In the genomic region with DNA sequence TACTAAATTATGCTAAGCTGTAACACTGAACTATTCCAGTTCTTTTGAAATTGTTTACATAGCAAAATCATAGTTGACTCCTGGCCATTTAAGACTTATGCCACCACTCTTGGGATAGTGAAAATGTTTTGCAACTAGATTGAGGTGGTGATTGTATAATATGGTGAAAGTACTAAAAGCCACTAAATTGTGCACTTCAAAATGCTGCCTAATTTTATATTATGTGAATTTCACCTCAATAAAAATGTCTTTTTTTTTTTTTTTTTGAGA, we compare ENCODE assay signal across 1 cellular context.
TF ChIP-seq lines count a peak whose summit lies in the region.

No MANE protein-coding gene starts in this region.

TF ChIP-seq in HCT116, 20 proteins besides CTCF, POLR2A, EP300 and RAD21:
- no peak for TF ChIP-seq SP1 (IDR thresholded peaks at IDR 0.05; ENCODE audit: low read depth)
- TF ChIP-seq FOSL1 (IDR thresholded peaks at IDR 0.05; ENCODE audit: low read depth), result no peak
- no peak for TF ChIP-seq EZH2phosphoT487 (IDR thresholded peaks at IDR 0.05; ENCODE audit: borderline replicate concordance)
- TF ChIP-seq, protein P1, sequence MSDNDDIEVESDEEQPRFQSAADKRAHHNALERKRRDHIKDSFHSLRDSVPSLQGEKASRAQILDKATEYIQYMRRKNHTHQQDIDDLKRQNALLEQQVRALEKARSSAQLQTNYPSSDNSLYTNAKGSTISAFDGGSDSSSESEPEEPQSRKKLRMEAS (IDR thresholded peaks at IDR 0.05), result no peak
- no peak for TF ChIP-seq JUND (IDR thresholded peaks at IDR 0.05)
- no peak for TF ChIP-seq ZBTB33 (IDR thresholded peaks at IDR 0.05; ENCODE audit: extremely low read depth, insufficient replicate concordance, low read length)
- no peak for TF ChIP-seq CBX3 (IDR thresholded peaks at IDR 0.05; ENCODE audit: low read depth)
- TF ChIP-seq ZNF274 (IDR thresholded peaks at IDR 0.05; ENCODE audit: low read depth, low read length), result no peak
- no peak for TF ChIP-seq POLR2AphosphoS5 (IDR thresholded peaks at IDR 0.05; ENCODE audit: low read depth, low read length)
